11 cellular contexts compared by ENCODE assay signal in genomic region chr6:135922746-135923145, GRCh38.
DNase-seq lines count a peak whose midpoint lies in the region; TF ChIP-seq lines count a peak whose summit lies in the region.
"Had no signal": no experiment of that assay in that cellular context is flagged by ENCODE, and none has a peak within 500 bp of the region (broad histone marks: within the 10 kb centered on the region; RNA-seq: fewer than 3 reads in every experiment).

No MANE protein-coding gene starts in this region.

- peak overlapping the region; percentile 70 for H3K4me2 ChIP-seq in fibroblast of lung (ENCODE audit: extremely low read depth, insufficient read depth, low read length)

- no peaks in the 10 kb centered on the region for H3K79me2 ChIP-seq in fibroblast of lung (ENCODE audit: control insufficient read depth, insufficient read depth, low read length)

- DNase-seq in BE2C (peak; percentile 58), MG63 (peak; percentile 53), fibroblast of lung (ENCODE audit: low read depth in 2 of 2) (peak; percentile 66 to 83), prostate gland (ENCODE audit: low spot score) (no peak), occipital lobe (lab: John Stamatoyannopoulos, UW) (no peak), posterior cingulate gyrus (no peak), NCI-H69 (lab: John Stamatoyannopoulos, UW) (no peak), HUDEP-2 (lab: John Stamatoyannopoulos, UW; ENCODE audit: unreplicated experiment in 76 of 76) (no peak)
- DNase-seq: CD4-positive, CD25-positive, alpha-beta regulatory T cell; lower lobe of right lung had no signal

- H3K27ac ChIP-seq in fibroblast of lung (ENCODE audit: insufficient read depth, low read length) (peak overlapping the region; percentile 51), prostate gland (peak overlapping the region; percentile 19 to 49)
- H3K27ac ChIP-seq: adrenal gland, lower lobe of right lung had no signal

- no peaks in the 10 kb centered on the region for H3K27me3 ChIP-seq in BE2C
- no peaks in the 10 kb centered on the region for H3K27me3 ChIP-seq in MG63
- H3K27me3 ChIP-seq in fibroblast of lung (ENCODE audit: control insufficient read depth, insufficient read depth, low read length), result no peaks in the 10 kb centered on the region
- no peaks in the 10 kb centered on the region for H3K27me3 ChIP-seq in prostate gland (replicated peaks; ENCODE audit: insufficient read depth)
- H3K27me3 ChIP-seq: adrenal gland had no signal

- H3K9ac ChIP-seq in fibroblast of lung (ENCODE audit: insufficient read depth, low read length), result no peak overlapping the region

- H2AFZ ChIP-seq in fibroblast of lung (ENCODE audit: low read length), result no peak overlapping the region

- H3K4me3 ChIP-seq in BE2C (ENCODE audit: low read depth, low read length) (no peak overlapping the region), MG63 (no peak overlapping the region), fibroblast of lung (replicated peaks in 1 of 4; ENCODE audit: control extremely low read depth in 1 of 4, insufficient read depth in 1 of 4, low read depth in 3 of 4, low read length in 4 of 4) (no peak overlapping the region), prostate gland (no peak overlapping the region)
- H3K4me3 ChIP-seq: adrenal gland, lower lobe of right lung had no signal

- TF ChIP-seq CTCF in BE2C (IDR thresholded peaks at IDR 0.05; ENCODE audit: low read depth, low read length) (no peak), fibroblast of lung (conservative IDR thresholded peaks at IDR 0.05 in 1 of 2, IDR thresholded peaks at IDR 0.05 in 1 of 2; ENCODE audit: low read depth in 1 of 2, low read length in 2 of 2) (no peak), prostate gland (IDR thresholded peaks at IDR 0.05) (no peak)

- no peak for TF ChIP-seq POLR2A in prostate gland (IDR thresholded peaks at IDR 0.05)

- H3K9me3 ChIP-seq in BE2C, result no peaks in the 10 kb centered on the region
- no peaks in the 10 kb centered on the region for H3K9me3 ChIP-seq in MG63
- H3K9me3 ChIP-seq in fibroblast of lung (ENCODE audit: control insufficient read depth, insufficient read depth, low read depth, low read length), result no peaks in the 10 kb centered on the region
- no peaks in the 10 kb centered on the region for H3K9me3 ChIP-seq in prostate gland
- H3K9me3 ChIP-seq: adrenal gland, lower lobe of right lung had no signal

- H3K36me3 ChIP-seq in BE2C (no peaks in the 10 kb centered on the region), MG63 (no peaks in the 10 kb centered on the region; the same call in 1 of the 2 replicates), fibroblast of lung (ENCODE audit: control insufficient read depth, insufficient read depth, low read length) (no peaks in the 10 kb centered on the region), prostate gland (no peaks in the 10 kb centered on the region)
- H3K36me3 ChIP-seq: adrenal gland, lower lobe of right lung had no signal

- no peaks in the 10 kb centered on the region for H4K20me1 ChIP-seq in fibroblast of lung (ENCODE audit: control insufficient read depth, extremely low read depth, insufficient read depth, low read length)

- WGBS in prostate gland, result 5% methylated on average over 3 of the region's 3 CpGs

- H3K4me1 ChIP-seq in BE2C, result peaks cover 16% of the 10 kb centered on the region
- H3K4me1 ChIP-seq in fibroblast of lung (ENCODE audit: control insufficient read depth, extremely low read depth, insufficient read depth, low read length), result peaks cover 5% of the 10 kb centered on the region
- peaks cover 5% of the 10 kb centered on the region for H3K4me1 ChIP-seq in prostate gland (replicated peaks)
- H3K4me1 ChIP-seq: lower lobe of right lung had no signal

- intact Hi-C loops in prostate gland (cut with DNase I), result no loop called here
- intact Hi-C loops in posterior cingulate gyrus (cut with DNase I), result no loop called here

Comparison
In these comparisons a context has a peak if more than half of its experiments do, and no peak if none do; other contexts are left out.
1. DNase-seq: peak in BE2C (single experiment), MG63 (single experiment) and fibroblast of lung (2 of 2); none in prostate gland (single experiment), occipital lobe (single experiment), posterior cingulate gyrus (0 of 10), NCI-H69 (single experiment) and HUDEP-2 (0 of 76).